In the genomic region with DNA sequence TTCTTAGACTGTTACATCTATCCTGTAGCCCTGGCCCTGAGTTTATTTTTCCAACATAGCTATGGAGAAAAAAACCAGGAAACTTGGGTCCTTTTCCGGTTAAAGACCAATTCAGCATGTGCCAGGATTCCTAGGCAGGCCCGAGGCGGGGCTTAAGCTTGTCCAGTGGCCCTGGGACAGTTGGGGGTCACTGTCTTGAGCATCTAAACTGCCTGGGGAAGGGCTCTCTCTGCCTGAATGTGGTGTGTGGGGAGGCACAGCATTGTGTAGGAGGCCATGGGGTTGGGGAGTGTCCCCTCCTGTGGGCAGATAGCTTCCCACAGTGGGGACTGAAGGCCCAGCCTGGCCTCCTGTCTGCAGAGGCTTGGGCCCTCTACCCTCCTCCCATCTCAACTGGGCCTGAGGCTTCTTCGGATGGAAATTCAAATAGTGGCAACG, we compare ENCODE assay signal across 19 cellular contexts.
"Had no signal": no experiment of that assay in that cellular context is flagged by ENCODE, and none has a peak within 500 bp of the region (broad histone marks: within the 10 kb centered on the region; RNA-seq: fewer than 3 reads in every experiment).

No MANE protein-coding gene starts in this region.

- H3K9me3 ChIP-seq: breast epithelium, left lung, neutrophil, SJCRH30 had no signal

- H3K36me3 ChIP-seq: breast epithelium had no signal

- H3K27me3 ChIP-seq: breast epithelium, left lung, neutrophil, SJCRH30 had no signal

- H3K4me3 ChIP-seq: breast epithelium, left lung, SJCRH30 had no signal

- H3K4me1 ChIP-seq: breast epithelium, left lung, SJCRH30 had no signal

- DNase-seq: activated CD4-positive, alpha-beta T cell treated with anti-CD3 and anti-CD28 coated beads, Interleukin-2, amount 50 U/mL, for 4 hours; activated gamma-delta T cell treated with Interleukin-2 at 50 U/mL for 16 hours; activated T-cell treated with anti-CD3 and anti-CD28 coated beads, Interleukin-2, amount 50 U/mL, for 48 hours; dermis blood vessel endothelial cell; effector memory CD8-positive, alpha-beta T cell; foreskin melanocyte; mesenchymal stem cell; small intestine; stimulated activated CD4-positive, alpha-beta T cell treated with anti-CD3 and anti-CD28 coated beads, Interleukin-4, amount 100 ng/mL, for 4 hours; stimulated activated CD8-positive, alpha-beta memory T cell treated with anti-CD3 and anti-CD28 coated beads, Interleukin-4, amount 100 ng/mL, for 48 hours; stimulated activated naive CD8-positive, alpha-beta T cell treated with anti-CD3 and anti-CD28 coated beads, Interleukin-15, Interleukin-2, amounts not matched to agents 100 U/mL and 50 U/mL, for 24 hours; trophoblast cell had no signal

- H3K27ac ChIP-seq: breast epithelium, epithelial cell of prostate, left lung, neutrophil, SJCRH30 had no signal

- ATAC-seq: effector memory CD8-positive, alpha-beta T cell; left lung; naive thymus-derived CD8-positive, alpha-beta T cell; stimulated activated naive CD8-positive, alpha-beta T cell treated with anti-CD3 and anti-CD28 coated beads, Interleukin-15, Interleukin-2, amounts not matched to agents 100 U/mL and 50 U/mL, for 24 hours; T-helper 17 cell had no signal
